8 cellular contexts compared by ENCODE assay signal in genomic region chr3:186772281-186772885, GRCh38. TPM values are rescaled to one million over a fixed set of nuclear protein-coding genes. Genes with fewer than 3 reads are reported as not detected.
DNase-seq lines count a peak whose midpoint lies in the region; ATAC-seq and TF ChIP-seq lines count a peak whose summit lies in the region.

No MANE protein-coding gene starts in this region.

- TF ChIP-seq CTCF in neural crest cell (conservative IDR thresholded peaks at IDR 0.05): no peak

- H3K4me1 ChIP-seq in HUES6 (ENCODE audit: control insufficient read depth, insufficient read depth, low read length): peaks cover 15% of the 10 kb centered on the region

- no peak overlapping the region for H3K27ac ChIP-seq in HUES6 (ENCODE audit: low read depth, low read length)

- H3K36me3 Mint-ChIP-seq in dendritic cell treated with granulocyte-macrophage colony-stimulating factor and Interleukin-4, amounts not matched to agents 40 ng/mL and 50 ng/mL, for 4 days (ENCODE audit: low read depth): no peaks in the 10 kb centered on the region
- no peaks in the 10 kb centered on the region for H3K36me3 Mint-ChIP-seq in neural crest cell (ENCODE audit: low read depth)

- intact Hi-C loops in dendritic cell treated with granulocyte-macrophage colony-stimulating factor and Interleukin-4, amounts not matched to agents 40 ng/mL and 50 ng/mL, for 4 days (cut with micrococcal nuclease): loop anchor here (1.0 to 10.0 kb wide), 2 partner anchors 11 to 678 kb away; partner anchors contain the start of gene EIF4A2

- H3K9me3 Mint-ChIP-seq in dendritic cell treated with granulocyte-macrophage colony-stimulating factor and Interleukin-4, amounts not matched to agents 40 ng/mL and 50 ng/mL, for 4 days: no peaks in the 10 kb centered on the region
- no peaks in the 10 kb centered on the region for H3K9me3 Mint-ChIP-seq in neural crest cell

- H3K27me3 Mint-ChIP-seq in dendritic cell treated with granulocyte-macrophage colony-stimulating factor and Interleukin-4, amounts not matched to agents 40 ng/mL and 50 ng/mL, for 4 days: peaks cover 3% of the 10 kb centered on the region
- no peaks in the 10 kb centered on the region for H3K27me3 Mint-ChIP-seq in neural crest cell (ENCODE audit: low read depth)

- H3K27ac Mint-ChIP-seq in dendritic cell treated with granulocyte-macrophage colony-stimulating factor and Interleukin-4, amounts not matched to agents 40 ng/mL and 50 ng/mL, for 4 days: peak overlapping the region; percentile 90
- H3K27ac Mint-ChIP-seq in neural crest cell (ENCODE audit: unreplicated experiment): no peak overlapping the region

- peaks cover 18% of the 10 kb centered on the region for H3K4me1 Mint-ChIP-seq in dendritic cell treated with granulocyte-macrophage colony-stimulating factor and Interleukin-4, amounts not matched to agents 40 ng/mL and 50 ng/mL, for 4 days (ENCODE audit: low read depth)
- peaks cover 11% of the 10 kb centered on the region for H3K4me1 Mint-ChIP-seq in neural crest cell

- H3K9ac ChIP-seq in HUES6 (ENCODE audit: low read length): peak overlapping the region; percentile 1

- peak; percentile 19 for ATAC-seq in GM19467 (IDR thresholded peaks at IDR 0.05; ENCODE audit: unreplicated experiment)
- ATAC-seq in HG02970 (IDR thresholded peaks at IDR 0.05; ENCODE audit: low FRiP score, unreplicated experiment): no peak

- H3K9me3 ChIP-seq in HUES6 (ENCODE audit: control insufficient read depth, insufficient read depth, low read depth, low read length): no peaks in the 10 kb centered on the region

- peaks cover 15% of the 10 kb centered on the region for H3K27me3 ChIP-seq in HUES6 (ENCODE audit: control insufficient read depth, insufficient read depth, low read length)

- DNase-seq in DMS53 treated with DMSO at 0.1 percent for 48 hours (lab: John Stamatoyannopoulos, UW; ENCODE audit: unreplicated experiment): peak; percentile 52
- no peak for DNase-seq in neural crest cell (ENCODE audit: low read depth, low spot score)
- DNase-seq in NCI-H748 treated with DMSO at 0.1 percent for 48 hours (lab: John Stamatoyannopoulos, UW): no peak
- DNase-seq in dermis blood vessel endothelial cell: no peak

- H3K36me3 ChIP-seq in HUES6 (ENCODE audit: control insufficient read depth, insufficient read depth, low read length): no peaks in the 10 kb centered on the region

- H3K4me3 ChIP-seq in HUES6 (ENCODE audit: low read depth, low read length): peak overlapping the region; percentile 36

- H3K4me3 Mint-ChIP-seq in dendritic cell treated with granulocyte-macrophage colony-stimulating factor and Interleukin-4, amounts not matched to agents 40 ng/mL and 50 ng/mL, for 4 days: peak overlapping the region; percentile 88
- peak overlapping the region; percentile 66 for H3K4me3 Mint-ChIP-seq in neural crest cell

RNA-seq across cellular contexts. Expression of gene EIF4A2, which starts 11.0 kb away (rescaled TPM):
- 364 and 369 TPM in 2 replicates for total RNA-seq in neural crest cell
- 564 and 1,344 TPM in 2 replicates for total RNA-seq in dermis blood vessel endothelial cell

RNA-seq across cellular contexts. Expression of gene RFC4, which starts 33.9 kb away (rescaled TPM):
- total RNA-seq in neural crest cell (105 and 107 TPM in 2 replicates), dermis blood vessel endothelial cell (27.9 and 32.0 TPM in 2 replicates)

RNA-seq across cellular contexts. Expression of gene KNG1, which starts 55.2 kb away (rescaled TPM):
- total RNA-seq in neural crest cell (not detected in 2 replicates), dermis blood vessel endothelial cell (not detected in 2 replicates)
